In genomic region chr1:212700892-212701819, GRCh38 we compare ENCODE assay signal across 8 cellular contexts. TPM values are rescaled to one million over a fixed set of nuclear protein-coding genes. Genes with fewer than 3 reads are reported as not detected.
A peak's percentile ranks its signal among the peaks of the same experiment; 100 is the strongest.
DNase-seq lines count a peak whose midpoint lies in the region; ATAC-seq, FAIRE-seq and TF ChIP-seq lines count a peak whose summit lies in the region.

No MANE protein-coding gene starts in this region.

- peaks cover 78% of the 10 kb centered on the region for H3K27me3 Mint-ChIP-seq in WTC11 (ENCODE audit: low read depth)

- FAIRE-seq in GM12892 (lab: Jason Lieb, UNC) = peak; percentile 83

- peaks cover 20% of the 10 kb centered on the region for H3K4me1 Mint-ChIP-seq in WTC11

- no peaks in the 10 kb centered on the region for H3K36me3 Mint-ChIP-seq in WTC11

- POLR2A ChIA-PET in WTC11 (lab: Charles Lee) = interaction anchor here (1.3 kb wide), 1 partner anchor 92 kb away, joined by 5 read pairs; no protein-coding TSS in a partner anchor

- H3K4me3 ChIP-seq in HUES48 (ENCODE audit: low read depth, low read length) = peak overlapping the region; percentile 59

- DNase-seq in GM12892 (ENCODE audit: insufficient read length) (no peak), WTC11 (ENCODE audit: low spot score) (peak; percentile 51), erythroblast (lab: John Stamatoyannopoulos, UW) (peak; percentile 32 to 47), mucosa of gallbladder (ENCODE audit: low spot score) (peak; percentile 29), superior temporal gyrus (ENCODE audit: extremely low spot score) (peak; percentile 55)
- DNase-seq in activated CD4-positive, CD25-positive, alpha-beta regulatory T cell (lab: John Stamatoyannopoulos, UW) = no peak

- H3K27me3 ChIP-seq in HUES48 (ENCODE audit: control insufficient read depth, insufficient read depth, low read length) = peaks cover 77% of the 10 kb centered on the region

- CTCF ChIA-PET in WTC11 (lab: Charles Lee) = interaction anchor here (0.9 to 1.9 kb wide), 15 partner anchors 9 to 294 kb away, joined by 3 to 30 read pairs (median 5); no protein-coding TSS in a partner anchor

- no peak overlapping the region for H3K27ac Mint-ChIP-seq in WTC11

- TF ChIP-seq POLR2A in GM12892 (IDR thresholded peaks at IDR 0.05; ENCODE audit: low read depth, low read length) (no peak), erythroblast (IDR thresholded peaks at IDR 0.05; ENCODE audit: low read length) (no peak)

- H3K36me3 ChIP-seq in HUES48 (ENCODE audit: control insufficient read depth, insufficient read depth, low read length) = no peaks in the 10 kb centered on the region

- ATAC-seq in WTC11 (peak; percentile 42), GM21825 (IDR thresholded peaks at IDR 0.05; ENCODE audit: unreplicated experiment) (no peak)

- peak overlapping the region; percentile 67 for H3K4me3 Mint-ChIP-seq in WTC11

- H3K9me3 Mint-ChIP-seq in WTC11 = no peaks in the 10 kb centered on the region

- no peak overlapping the region for H3K9ac ChIP-seq in HUES48 (ENCODE audit: low read depth, low read length)

- TF ChIP-seq CTCF in WTC11 (IDR thresholded peaks at IDR 0.05) = no peak

- no peak overlapping the region for H3K27ac ChIP-seq in HUES48 (ENCODE audit: low read depth, low read length)

- H3K9me3 ChIP-seq in HUES48 (ENCODE audit: control insufficient read depth, insufficient read depth, low read length) = no peaks in the 10 kb centered on the region

- peaks cover 10% of the 10 kb centered on the region for H3K4me1 ChIP-seq in HUES48 (ENCODE audit: control insufficient read depth, insufficient read depth, low read length)

TF ChIP-seq in WTC11, 78 proteins besides CTCF, POLR2A, EP300 and RAD21:
- TF ChIP-seq NR1H2 (CRISPR knock-in tag; IDR thresholded peaks at IDR 0.05) = no peak
- no peak for TF ChIP-seq PREB (CRISPR knock-in tag; IDR thresholded peaks at IDR 0.05; ENCODE audit: borderline replicate concordance)
- TF ChIP-seq FOXP4 (CRISPR knock-in tag; IDR thresholded peaks at IDR 0.05) = no peak
- no peak for TF ChIP-seq NR2C2 (CRISPR knock-in tag; IDR thresholded peaks at IDR 0.05)
- no peak for TF ChIP-seq ERG (CRISPR knock-in tag; IDR thresholded peaks at IDR 0.05)
- 0 out of 2 replicates have a peak, but pooled peaks have one; percentile 7 for TF ChIP-seq MAX (CRISPR knock-in tag; IDR thresholded peaks at IDR 0.05)

RNA-seq across cellular contexts. Expression of gene BATF3, which starts 1.5 kb away (rescaled TPM):
- 12.8 TPM for polyA plus RNA-seq in GM12892 (2012; ENCODE audit: missing spikeins)
- total RNA-seq in WTC11 (2021) (3.9 to 6.1 TPM (median 3.9 TPM) in 3 replicates), mucosa of gallbladder (4.2 TPM)

Comparison
In these comparisons a context has a peak if more than half of its experiments do, and no peak if none do; other contexts are left out.
1. DNase-seq: peak in WTC11 (single experiment), erythroblast (2 of 2), mucosa of gallbladder (single experiment) and superior temporal gyrus (single experiment); none in GM12892 (single experiment) and activated CD4-positive, CD25-positive, alpha-beta regulatory T cell (0 of 4).